In the genomic region with DNA sequence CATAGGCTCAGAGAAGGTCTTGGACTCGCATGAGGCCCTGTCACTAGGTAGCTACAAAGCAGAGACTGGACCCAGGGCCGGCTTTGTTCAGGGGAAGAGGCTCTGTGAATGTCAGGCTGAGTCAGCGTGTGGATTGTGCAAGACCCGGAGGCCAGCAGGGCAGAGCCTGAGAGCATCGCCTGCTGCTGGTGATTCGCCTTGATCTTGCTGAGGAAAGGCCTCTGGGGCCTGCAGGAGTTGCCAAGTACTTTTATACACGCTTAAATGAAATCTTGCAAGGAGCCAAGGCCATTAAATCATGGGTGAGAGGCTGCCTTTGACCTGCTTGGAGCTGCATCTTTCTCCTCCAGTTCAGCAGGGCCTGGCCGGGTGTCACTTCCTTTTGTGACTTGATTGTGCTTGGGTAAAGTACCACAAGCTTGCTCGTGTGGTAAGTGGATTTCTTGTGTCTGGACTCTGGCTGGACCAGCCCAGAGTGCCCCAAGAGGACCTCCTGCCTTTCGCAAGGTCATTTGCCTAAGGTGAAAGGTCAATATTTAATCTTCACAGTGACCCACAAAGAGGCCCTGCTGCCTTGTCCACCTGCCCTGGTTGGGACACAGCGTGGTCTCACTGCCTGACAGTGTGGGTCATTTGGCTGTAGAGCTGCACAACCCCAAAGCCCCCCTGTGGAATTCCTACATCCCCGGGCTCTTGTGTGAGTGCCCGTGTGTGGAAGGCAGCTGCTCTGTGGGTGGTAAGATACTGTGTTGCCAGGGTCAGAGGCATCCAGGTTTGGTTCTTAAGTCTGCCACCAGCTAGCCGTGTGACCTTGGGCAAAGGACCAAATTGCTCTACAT, we compare ENCODE assay signal across 2 cellular contexts.
TF ChIP-seq lines count a peak whose summit lies in the region.

No MANE protein-coding gene starts in this region.

TF ChIP-seq in HEK293, 187 proteins besides CTCF, POLR2A, EP300 and RAD21 (continued from another document and continues in another):
- TF ChIP-seq ZBTB10 (tag by site-specific recombination; IDR thresholded peaks at IDR 0.05): no peak
- TF ChIP-seq BCL6B (tag by site-specific recombination; IDR thresholded peaks at IDR 0.05): no peak
- TF ChIP-seq ZNF184 (tag by site-specific recombination; IDR thresholded peaks at IDR 0.05): no peak
- TF ChIP-seq KLF1 (tag by site-specific recombination; IDR thresholded peaks at IDR 0.05): no peak
- TF ChIP-seq ZIC2 (tag by site-specific recombination; IDR thresholded peaks at IDR 0.05): peak; percentile 59; the same call in 1 of the 2 replicates
- no peak for TF ChIP-seq ZNF140 (tag by site-specific recombination; IDR thresholded peaks at IDR 0.05)
- TF ChIP-seq, protein P1, sequence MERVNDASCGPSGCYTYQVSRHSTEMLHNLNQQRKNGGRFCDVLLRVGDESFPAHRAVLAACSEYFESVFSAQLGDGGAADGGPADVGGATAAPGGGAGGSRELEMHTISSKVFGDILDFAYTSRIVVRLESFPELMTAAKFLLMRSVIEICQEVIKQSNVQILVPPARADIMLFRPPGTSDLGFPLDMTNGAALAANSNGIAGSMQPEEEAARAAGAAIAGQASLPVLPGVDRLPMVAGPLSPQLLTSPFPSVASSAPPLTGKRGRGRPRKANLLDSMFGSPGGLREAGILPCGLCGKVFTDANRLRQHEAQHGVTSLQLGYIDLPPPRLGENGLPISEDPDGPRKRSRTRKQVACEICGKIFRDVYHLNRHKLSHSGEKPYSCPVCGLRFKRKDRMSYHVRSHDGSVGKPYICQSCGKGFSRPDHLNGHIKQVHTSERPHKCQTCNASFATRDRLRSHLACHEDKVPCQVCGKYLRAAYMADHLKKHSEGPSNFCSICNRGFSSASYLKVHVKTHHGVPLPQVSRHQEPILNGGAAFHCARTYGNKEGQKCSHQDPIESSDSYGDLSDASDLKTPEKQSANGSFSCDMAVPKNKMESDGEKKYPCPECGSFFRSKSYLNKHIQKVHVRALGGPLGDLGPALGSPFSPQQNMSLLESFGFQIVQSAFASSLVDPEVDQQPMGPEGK (tag by site-specific recombination; IDR thresholded peaks at IDR 0.05): no peak
- TF ChIP-seq ZNF660 (tag by site-specific recombination; IDR thresholded peaks at IDR 0.05): peak; percentile 40; the same call in 1 of the 2 replicates
- no peak for TF ChIP-seq YY1 (tag by site-specific recombination; IDR thresholded peaks at IDR 0.05)
- peak; percentile 24; the same call in 1 of the 2 replicates for TF ChIP-seq PRDM1 (tag by site-specific recombination; IDR thresholded peaks at IDR 0.05)
- TF ChIP-seq ZNF274 (IDR thresholded peaks at IDR 0.05; ENCODE audit: low read length): no peak
- no peak for TF ChIP-seq ZNF274 (tag by site-specific recombination; IDR thresholded peaks at IDR 0.05; ENCODE audit: borderline replicate concordance)
- no peak for TF ChIP-seq ZNF223 (tag by site-specific recombination; IDR thresholded peaks at IDR 0.05)
- no peak for TF ChIP-seq ZSCAN23 (tag by site-specific recombination; IDR thresholded peaks at IDR 0.05)
- no peak for TF ChIP-seq ZNF510 (tag by site-specific recombination; IDR thresholded peaks at IDR 0.05; ENCODE audit: insufficient replicate concordance)
- TF ChIP-seq ZXDB (tag by site-specific recombination; IDR thresholded peaks at IDR 0.05): no peak
- no peak for TF ChIP-seq ZBTB1 (tag by site-specific recombination; IDR thresholded peaks at IDR 0.05)
- TF ChIP-seq ZNF311 (tag by site-specific recombination; IDR thresholded peaks at IDR 0.05; ENCODE audit: borderline replicate concordance): no peak
- TF ChIP-seq GLIS1 (tag by site-specific recombination; IDR thresholded peaks at IDR 0.05): no peak
- TF ChIP-seq ZNF354C (tag by site-specific recombination; IDR thresholded peaks at IDR 0.05; ENCODE audit: borderline replicate concordance, low read depth): no peak
- no peak for TF ChIP-seq ZBTB44 (tag by site-specific recombination; IDR thresholded peaks at IDR 0.05)
- no peak for TF ChIP-seq GLI4 (tag by site-specific recombination; IDR thresholded peaks at IDR 0.05)
- TF ChIP-seq ZFP37 (tag by site-specific recombination; IDR thresholded peaks at IDR 0.05): no peak
- no peak for TF ChIP-seq ZNF658 (tag by site-specific recombination; IDR thresholded peaks at IDR 0.05)
- 0 out of 2 replicates have a peak, but pooled peaks have one; percentile 22 for TF ChIP-seq SP7 (tag by site-specific recombination; IDR thresholded peaks at IDR 0.05)
- TF ChIP-seq GLIS2 (tag by site-specific recombination; IDR thresholded peaks at IDR 0.05): no peak

TF ChIP-seq in K562, 482 proteins besides CTCF, POLR2A, EP300 and RAD21 (continues in another document):
- TF ChIP-seq, protein P2, sequence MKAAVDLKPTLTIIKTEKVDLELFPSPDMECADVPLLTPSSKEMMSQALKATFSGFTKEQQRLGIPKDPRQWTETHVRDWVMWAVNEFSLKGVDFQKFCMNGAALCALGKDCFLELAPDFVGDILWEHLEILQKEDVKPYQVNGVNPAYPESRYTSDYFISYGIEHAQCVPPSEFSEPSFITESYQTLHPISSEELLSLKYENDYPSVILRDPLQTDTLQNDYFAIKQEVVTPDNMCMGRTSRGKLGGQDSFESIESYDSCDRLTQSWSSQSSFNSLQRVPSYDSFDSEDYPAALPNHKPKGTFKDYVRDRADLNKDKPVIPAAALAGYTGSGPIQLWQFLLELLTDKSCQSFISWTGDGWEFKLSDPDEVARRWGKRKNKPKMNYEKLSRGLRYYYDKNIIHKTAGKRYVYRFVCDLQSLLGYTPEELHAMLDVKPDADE (conservative IDR thresholded peaks at IDR 0.05; ENCODE audit: control insufficient read depth, low read depth, low read length): no peak
- TF ChIP-seq ZBTB11 (CRISPR knock-in tag; IDR thresholded peaks at IDR 0.05) (0 out of 6 replicates have a peak, but pooled peaks of 1 of the 3 experiments have one; percentile 33), TBP (optimal IDR thresholded peaks at IDR 0.05; ENCODE audit: low read depth, low read length) (peak; percentile 47), ARID1B (IDR thresholded peaks at IDR 0.05) (peak; percentile 85), ZNF592 (IDR thresholded peaks at IDR 0.05) (peak; percentile 97), MAFF (IDR thresholded peaks at IDR 0.05; ENCODE audit: low read length) (peak; percentile 54), ZBTB17 (CRISPR knock-in tag; IDR thresholded peaks at IDR 0.05) (no peak), NR4A1 (CRISPR knock-in tag; IDR thresholded peaks at IDR 0.05) (no peak), NR4A1 (tag; IDR thresholded peaks at IDR 0.05) (no peak), TRIM24 (IDR thresholded peaks at IDR 0.05) (peak; percentile 79 to 87), DACH1 (IDR thresholded peaks at IDR 0.05; ENCODE audit: partially characterized antibody) (peak; percentile 88), TAF1 (IDR thresholded peaks at IDR 0.05; ENCODE audit: control insufficient read depth, extremely low read depth, insufficient read depth, low read length, severe bottlenecking) (peak; percentile 34), ZNF507 (tag; conservative IDR thresholded peaks at IDR 0.05) (no peak), RCOR1 (IDR thresholded peaks at IDR 0.05; ENCODE audit: borderline replicate concordance in 1 of 2, low read depth in 2 of 2, low read length in 2 of 2) (peak in 1 of 2 experiments; percentile 88; a peak in 3 of 4 replicates), CXXC5 (CRISPR knock-in tag; IDR thresholded peaks at IDR 0.05) (peak; percentile 63), NFRKB (IDR thresholded peaks at IDR 0.05; ENCODE audit: low read depth) (0 out of 2 replicates have a peak, but pooled peaks have one; percentile 72), NBN (IDR thresholded peaks at IDR 0.05; ENCODE audit: low read depth) (0 out of 2 replicates have a peak, but pooled peaks have one; percentile 21), MEF2D (tag; conservative IDR thresholded peaks at IDR 0.05; ENCODE audit: low read depth) (no peak), HDAC1 (IDR thresholded peaks at IDR 0.05) (peak in 1 of 2 experiments; percentile 54; a peak in 2 of 4 replicates), ATF7 (IDR thresholded peaks at IDR 0.05) (peak; percentile 50), CBX3 (IDR thresholded peaks at IDR 0.05; ENCODE audit: borderline replicate concordance in 1 of 2, low read length in 2 of 2) (peak in 1 of 2 experiments; percentile 87; a peak in 2 of 3 replicates), LEF1 (IDR thresholded peaks at IDR 0.05) (peak; percentile 70; the same call in 1 of the 2 replicates)
- TF ChIP-seq, protein P3, sequence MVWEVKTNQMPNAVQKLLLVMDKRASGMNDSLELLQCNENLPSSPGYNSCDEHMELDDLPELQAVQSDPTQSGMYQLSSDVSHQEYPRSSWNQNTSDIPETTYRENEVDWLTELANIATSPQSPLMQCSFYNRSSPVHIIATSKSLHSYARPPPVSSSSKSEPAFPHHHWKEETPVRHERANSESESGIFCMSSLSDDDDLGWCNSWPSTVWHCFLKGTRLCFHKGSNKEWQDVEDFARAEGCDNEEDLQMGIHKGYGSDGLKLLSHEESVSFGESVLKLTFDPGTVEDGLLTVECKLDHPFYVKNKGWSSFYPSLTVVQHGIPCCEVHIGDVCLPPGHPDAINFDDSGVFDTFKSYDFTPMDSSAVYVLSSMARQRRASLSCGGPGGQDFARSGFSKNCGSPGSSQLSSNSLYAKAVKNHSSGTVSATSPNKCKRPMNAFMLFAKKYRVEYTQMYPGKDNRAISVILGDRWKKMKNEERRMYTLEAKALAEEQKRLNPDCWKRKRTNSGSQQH (CRISPR knock-in tag; IDR thresholded peaks at IDR 0.05): no peak
- TF ChIP-seq, protein P4, sequence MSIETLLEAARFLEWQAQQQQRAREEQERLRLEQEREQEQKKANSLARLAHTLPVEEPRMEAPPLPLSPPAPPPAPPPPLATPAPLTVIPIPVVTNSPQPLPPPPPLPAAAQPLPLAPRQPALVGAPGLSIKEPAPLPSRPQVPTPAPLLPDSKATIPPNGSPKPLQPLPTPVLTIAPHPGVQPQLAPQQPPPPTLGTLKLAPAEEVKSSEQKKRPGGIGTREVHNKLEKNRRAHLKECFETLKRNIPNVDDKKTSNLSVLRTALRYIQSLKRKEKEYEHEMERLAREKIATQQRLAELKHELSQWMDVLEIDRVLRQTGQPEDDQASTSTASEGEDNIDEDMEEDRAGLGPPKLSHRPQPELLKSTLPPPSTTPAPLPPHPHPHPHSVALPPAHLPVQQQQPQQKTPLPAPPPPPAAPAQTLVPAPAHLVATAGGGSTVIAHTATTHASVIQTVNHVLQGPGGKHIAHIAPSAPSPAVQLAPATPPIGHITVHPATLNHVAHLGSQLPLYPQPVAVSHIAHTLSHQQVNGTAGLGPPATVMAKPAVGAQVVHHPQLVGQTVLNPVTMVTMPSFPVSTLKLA (conservative IDR thresholded peaks at IDR 0.05): peak in 1 of 2 experiments; percentile 38; a peak in 1 of 4 replicates
